Comparison of ENCODE assay signal across 15 cellular contexts in the genomic region with DNA sequence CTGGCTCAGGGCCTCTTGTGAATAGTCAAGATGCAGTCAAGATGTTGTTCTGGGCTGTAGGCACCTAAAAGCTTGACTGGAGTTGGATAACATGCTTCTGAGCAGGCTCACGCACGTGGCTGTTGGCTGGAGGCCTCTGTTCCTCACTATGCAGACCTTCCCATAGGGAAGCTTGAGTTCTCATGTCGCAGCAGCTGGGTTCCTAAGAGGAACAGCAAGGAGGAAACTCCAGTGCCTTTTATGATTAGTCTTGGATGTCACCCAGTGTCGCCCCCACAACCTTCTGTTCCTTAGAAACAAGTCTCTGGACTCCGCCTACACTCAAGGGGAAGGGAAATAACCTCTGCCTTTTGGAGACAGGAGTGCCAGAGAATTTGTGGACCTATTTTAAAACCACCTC.
DNase-seq lines count a peak whose midpoint lies in the region; ATAC-seq and TF ChIP-seq lines count a peak whose summit lies in the region.
"Had no signal": no experiment of that assay in that cellular context is flagged by ENCODE, and none has a peak within 500 bp of the region (broad histone marks: within the 10 kb centered on the region; RNA-seq: fewer than 3 reads in every experiment).

No MANE protein-coding gene starts in this region.

- H3K27ac ChIP-seq in VCaP: peak overlapping the region; percentile 74
- no peak overlapping the region for H3K27ac ChIP-seq in trophoblast cell (ENCODE audit: low read depth, low read length)
- H3K27ac ChIP-seq in ovary: no peak overlapping the region
- peak overlapping the region in 2 of 8 donors; percentile 5 to 17 for H3K27ac ChIP-seq in spleen
- H3K27ac ChIP-seq: HL-60 had no signal

- H3K18ac ChIP-seq in trophoblast cell (ENCODE audit: low read length): peak overlapping the region; percentile 75

- no peak overlapping the region for H4K12ac ChIP-seq in trophoblast cell (ENCODE audit: low read depth, low read length)

- TF ChIP-seq EP300 in ovary (IDR thresholded peaks at IDR 0.05): no peak

- no peak overlapping the region for H3K4ac ChIP-seq in trophoblast cell (ENCODE audit: low read depth, low read length)

- H2BK12ac ChIP-seq in trophoblast cell (ENCODE audit: low read length): peak overlapping the region; percentile 92

- peak overlapping the region; percentile 85 for H3K14ac ChIP-seq in trophoblast cell (ENCODE audit: low read length)

- H3K9me3 ChIP-seq in trophoblast cell (ENCODE audit: insufficient read depth, low read depth, low read length): no peaks in the 10 kb centered on the region
- no peaks in the 10 kb centered on the region for H3K9me3 ChIP-seq in ovary
- no peaks in the 10 kb centered on the region for H3K9me3 ChIP-seq in spleen

- peak overlapping the region; percentile 71 for H2AFZ ChIP-seq in trophoblast cell (ENCODE audit: insufficient read depth, low read length, poor library complexity)

- no CpG with 5 or more reads among the region's 5 CpGs for WGBS in trophoblast cell (ENCODE audit: extremely low coverage, insufficient coverage, insufficient read length)
- WGBS in ovary, 3 donors: 55 to 64% (median 59%) methylated on average over 5 of the region's 5 CpGs
- 57 to 90% (median 71%) methylated on average over 4 to 5 of the region's 5 CpGs for WGBS in spleen, 5 donors

- H3K4me1 ChIP-seq in trophoblast cell (ENCODE audit: control insufficient read depth in 1 of 2, insufficient read depth in 2 of 2, low read length in 2 of 2) (peaks cover 0 to 2% of the 10 kb centered on the region in 2 experiments), ovary (ENCODE audit: insufficient read depth) (peaks cover 4% of the 10 kb centered on the region), spleen (peaks cover 6 to 49% (median 24%) of the 10 kb centered on the region in 6 donors)

- intact Hi-C loops in left ventricle myocardium superior (cut with micrococcal nuclease): no loop called here
- intact Hi-C loops in ovary (cut with DNase I): loop anchor here in 1 of 4 donors (10.0 kb wide), 1 partner anchor 195 kb away; no protein-coding TSS in a partner anchor
- intact Hi-C loops in spleen (cut with DNase I; ENCODE audit: low total_unique reads): no loop called here

- H3K4me2 ChIP-seq in trophoblast cell (ENCODE audit: low read length): no peak overlapping the region

- peaks cover 4% of the 10 kb centered on the region for H3K79me1 ChIP-seq in trophoblast cell (ENCODE audit: low read length)

- peak overlapping the region; percentile 89 for H2AK5ac ChIP-seq in trophoblast cell (ENCODE audit: low read length)

- TF ChIP-seq CTCF in VCaP (conservative IDR thresholded peaks at IDR 0.05) (no peak), ovary (IDR thresholded peaks at IDR 0.05) (no peak), spleen (IDR thresholded peaks at IDR 0.05 in 8 of 11, conservative IDR thresholded peaks at IDR 0.05 in 3 of 11) (no peak)

- DNase-seq in DMS79 (lab: John Stamatoyannopoulos, UW) (peak; percentile 26), left ventricle myocardium superior (peak; percentile 77), trophoblast cell (no peak), ovary (no peak), spleen (no peak), NCI-H510A (lab: John Stamatoyannopoulos, UW) (no peak)
- no peak for DNase-seq in stimulated activated CD4-positive, alpha-beta T cell treated with anti-CD3 and anti-CD28 coated beads, Interleukin-4, amount 100 ng/mL, for 1 hour
- DNase-seq: activated CD8-positive, alpha-beta memory T cell treated with anti-CD3 and anti-CD28 coated beads, Interleukin-2, amount 50 U/mL, for 48 hours; kidney; NCI-H1930; RPMI8226; small intestine; T-helper 17 cell had no signal

- H2BK5ac ChIP-seq in trophoblast cell (ENCODE audit: low read depth, low read length, poor library complexity): no peak overlapping the region

- peaks cover 2% of the 10 kb centered on the region for H3K79me2 ChIP-seq in trophoblast cell (ENCODE audit: control insufficient read depth, insufficient read depth, low read length, poor library complexity)

- ATAC-seq in left ventricle myocardium superior: peak; percentile 95
- ATAC-seq: T-helper 17 cell had no signal

- H3K27me3 ChIP-seq in trophoblast cell (ENCODE audit: insufficient read depth, low read length) (no peaks in the 10 kb centered on the region), ovary (no peaks in the 10 kb centered on the region), spleen (replicated peaks in 1 of 7) (no peaks in the 10 kb centered on the region)

- peak overlapping the region; percentile 60 for H2BK120ac ChIP-seq in trophoblast cell (ENCODE audit: insufficient read depth, low read length, poor library complexity)

- peak overlapping the region; percentile 54 for H4K8ac ChIP-seq in trophoblast cell (ENCODE audit: low read depth, low read length)

- TF ChIP-seq POLR2A in ovary (IDR thresholded peaks at IDR 0.05) (no peak), spleen (IDR thresholded peaks at IDR 0.05) (no peak)

- H4K91ac ChIP-seq in trophoblast cell (ENCODE audit: low read depth, low read length): no peak overlapping the region

- H3K4me3 ChIP-seq in trophoblast cell (ENCODE audit: low read depth, low read length): no peak overlapping the region
- no peak overlapping the region for H3K4me3 ChIP-seq in ovary
- H3K4me3 ChIP-seq in spleen: no peak overlapping the region

- no peaks in the 10 kb centered on the region for H3K36me3 ChIP-seq in trophoblast cell (ENCODE audit: control insufficient read depth in 1 of 2, insufficient read depth in 2 of 2, low read length in 2 of 2)
- no peaks in the 10 kb centered on the region for H3K36me3 ChIP-seq in ovary
- no peaks in the 10 kb centered on the region for H3K36me3 ChIP-seq in spleen

- H3K23ac ChIP-seq in trophoblast cell (ENCODE audit: low read length): no peak overlapping the region

- no peak overlapping the region for H3K9ac ChIP-seq in trophoblast cell (ENCODE audit: low read length)

Comparison
In these comparisons a context has a peak if more than half of its experiments do, and no peak if none do; other contexts are left out.
1. DNase-seq: peak in DMS79 (single experiment) and left ventricle myocardium superior (single experiment); none in trophoblast cell (0 of 2), stimulated activated CD4-positive, alpha-beta T cell treated with anti-CD3 and anti-CD28 coated beads, Interleukin-4, amount 100 ng/mL, for 1 hour (single experiment), ovary (0 of 5), spleen (single experiment) and NCI-H510A (single experiment).